In the genomic region with DNA sequence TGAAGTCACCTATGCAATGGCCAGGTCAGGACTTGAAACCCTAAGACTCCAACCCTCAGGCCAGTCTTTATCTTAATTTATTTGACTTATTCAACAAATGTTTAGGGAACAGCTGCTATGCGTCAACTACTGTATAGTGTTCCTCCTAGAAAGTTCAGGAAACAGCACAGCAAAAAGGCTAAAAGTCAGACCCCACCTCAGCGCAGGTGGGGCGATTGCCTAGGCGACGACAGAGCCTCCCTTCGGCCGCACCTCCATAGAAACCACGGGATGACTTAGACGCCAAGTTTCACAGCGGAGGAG, we compare ENCODE assay signal across 1 cellular context.
A peak's percentile ranks its signal among the peaks of the same experiment; 100 is the strongest.
TF ChIP-seq lines count a peak whose summit lies in the region.

No MANE protein-coding gene starts in this region.

TF ChIP-seq in HepG2, 621 proteins besides CTCF, POLR2A, EP300 and RAD21:
- TF ChIP-seq, protein P1, sequence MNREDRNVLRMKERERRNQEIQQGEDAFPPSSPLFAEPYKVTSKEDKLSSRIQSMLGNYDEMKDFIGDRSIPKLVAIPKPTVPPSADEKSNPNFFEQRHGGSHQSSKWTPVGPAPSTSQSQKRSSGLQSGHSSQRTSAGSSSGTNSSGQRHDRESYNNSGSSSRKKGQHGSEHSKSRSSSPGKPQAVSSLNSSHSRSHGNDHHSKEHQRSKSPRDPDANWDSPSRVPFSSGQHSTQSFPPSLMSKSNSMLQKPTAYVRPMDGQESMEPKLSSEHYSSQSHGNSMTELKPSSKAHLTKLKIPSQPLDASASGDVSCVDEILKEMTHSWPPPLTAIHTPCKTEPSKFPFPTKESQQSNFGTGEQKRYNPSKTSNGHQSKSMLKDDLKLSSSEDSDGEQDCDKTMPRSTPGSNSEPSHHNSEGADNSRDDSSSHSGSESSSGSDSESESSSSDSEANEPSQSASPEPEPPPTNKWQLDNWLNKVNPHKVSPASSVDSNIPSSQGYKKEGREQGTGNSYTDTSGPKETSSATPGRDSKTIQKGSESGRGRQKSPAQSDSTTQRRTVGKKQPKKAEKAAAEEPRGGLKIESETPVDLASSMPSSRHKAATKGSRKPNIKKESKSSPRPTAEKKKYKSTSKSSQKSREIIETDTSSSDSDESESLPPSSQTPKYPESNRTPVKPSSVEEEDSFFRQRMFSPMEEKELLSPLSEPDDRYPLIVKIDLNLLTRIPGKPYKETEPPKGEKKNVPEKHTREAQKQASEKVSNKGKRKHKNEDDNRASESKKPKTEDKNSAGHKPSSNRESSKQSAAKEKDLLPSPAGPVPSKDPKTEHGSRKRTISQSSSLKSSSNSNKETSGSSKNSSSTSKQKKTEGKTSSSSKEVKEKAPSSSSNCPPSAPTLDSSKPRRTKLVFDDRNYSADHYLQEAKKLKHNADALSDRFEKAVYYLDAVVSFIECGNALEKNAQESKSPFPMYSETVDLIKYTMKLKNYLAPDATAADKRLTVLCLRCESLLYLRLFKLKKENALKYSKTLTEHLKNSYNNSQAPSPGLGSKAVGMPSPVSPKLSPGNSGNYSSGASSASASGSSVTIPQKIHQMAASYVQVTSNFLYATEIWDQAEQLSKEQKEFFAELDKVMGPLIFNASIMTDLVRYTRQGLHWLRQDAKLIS (CRISPR knock-in tag; IDR thresholded peaks at IDR 0.05), result 0 out of 2 replicates have a peak, but pooled peaks have one; percentile 6
- peak; percentile 18; the same call in 1 of the 2 replicates for TF ChIP-seq ZSCAN29 (CRISPR knock-in tag; conservative IDR thresholded peaks at IDR 0.05)
- no peak for TF ChIP-seq CCDC6 (CRISPR knock-in tag; IDR thresholded peaks at IDR 0.05)
- TF ChIP-seq NCOA1 (CRISPR knock-in tag; IDR thresholded peaks at IDR 0.05), result peak; percentile 66; the same call in 1 of the 2 replicates
- TF ChIP-seq, protein P2, sequence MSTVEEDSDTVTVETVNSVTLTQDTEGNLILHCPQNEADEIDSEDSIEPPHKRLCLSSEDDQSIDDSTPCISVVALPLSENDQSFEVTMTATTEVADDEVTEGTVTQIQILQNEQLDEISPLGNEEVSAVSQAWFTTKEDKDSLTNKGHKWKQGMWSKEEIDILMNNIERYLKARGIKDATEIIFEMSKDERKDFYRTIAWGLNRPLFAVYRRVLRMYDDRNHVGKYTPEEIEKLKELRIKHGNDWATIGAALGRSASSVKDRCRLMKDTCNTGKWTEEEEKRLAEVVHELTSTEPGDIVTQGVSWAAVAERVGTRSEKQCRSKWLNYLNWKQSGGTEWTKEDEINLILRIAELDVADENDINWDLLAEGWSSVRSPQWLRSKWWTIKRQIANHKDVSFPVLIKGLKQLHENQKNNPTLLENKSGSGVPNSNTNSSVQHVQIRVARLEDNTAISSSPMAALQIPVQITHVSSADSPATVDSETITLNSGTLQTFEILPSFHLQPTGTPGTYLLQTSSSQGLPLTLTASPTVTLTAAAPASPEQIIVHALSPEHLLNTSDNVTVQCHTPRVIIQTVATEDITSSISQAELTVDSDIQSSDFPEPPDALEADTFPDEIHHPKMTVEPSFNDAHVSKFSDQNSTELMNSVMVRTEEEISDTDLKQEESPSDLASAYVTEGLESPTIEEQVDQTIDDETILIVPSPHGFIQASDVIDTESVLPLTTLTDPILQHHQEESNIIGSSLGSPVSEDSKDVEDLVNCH (CRISPR knock-in tag; IDR thresholded peaks at IDR 0.05), result no peak
- TF ChIP-seq ZNF225 (CRISPR knock-in tag; IDR thresholded peaks at IDR 0.05), result 0 out of 2 replicates have a peak, but pooled peaks have one; percentile 37
- 0 out of 2 replicates have a peak, but pooled peaks have one; percentile 25 for TF ChIP-seq MTF2 (CRISPR knock-in tag; IDR thresholded peaks at IDR 0.05; ENCODE audit: borderline replicate concordance)
- TF ChIP-seq EED (CRISPR knock-in tag; IDR thresholded peaks at IDR 0.05), result no peak
- no peak for TF ChIP-seq LCORL (IDR thresholded peaks at IDR 0.05)
- 0 out of 2 replicates have a peak, but pooled peaks have one; percentile 34 for TF ChIP-seq LCORL (CRISPR knock-in tag; IDR thresholded peaks at IDR 0.05)
- TF ChIP-seq, protein P3, sequence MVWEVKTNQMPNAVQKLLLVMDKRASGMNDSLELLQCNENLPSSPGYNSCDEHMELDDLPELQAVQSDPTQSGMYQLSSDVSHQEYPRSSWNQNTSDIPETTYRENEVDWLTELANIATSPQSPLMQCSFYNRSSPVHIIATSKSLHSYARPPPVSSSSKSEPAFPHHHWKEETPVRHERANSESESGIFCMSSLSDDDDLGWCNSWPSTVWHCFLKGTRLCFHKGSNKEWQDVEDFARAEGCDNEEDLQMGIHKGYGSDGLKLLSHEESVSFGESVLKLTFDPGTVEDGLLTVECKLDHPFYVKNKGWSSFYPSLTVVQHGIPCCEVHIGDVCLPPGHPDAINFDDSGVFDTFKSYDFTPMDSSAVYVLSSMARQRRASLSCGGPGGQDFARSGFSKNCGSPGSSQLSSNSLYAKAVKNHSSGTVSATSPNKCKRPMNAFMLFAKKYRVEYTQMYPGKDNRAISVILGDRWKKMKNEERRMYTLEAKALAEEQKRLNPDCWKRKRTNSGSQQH (CRISPR knock-in tag; IDR thresholded peaks at IDR 0.05; ENCODE audit: low read depth), result 0 out of 2 replicates have a peak, but pooled peaks have one; percentile 31
- TF ChIP-seq GTF2F1 (IDR thresholded peaks at IDR 0.05; ENCODE audit: low read length), result no peak
- TF ChIP-seq RFX1 (IDR thresholded peaks at IDR 0.05), result peak; percentile 21; the same call in 1 of the 2 replicates
